Comparison of ENCODE assay signal across 25 cellular contexts in the genomic region with DNA sequence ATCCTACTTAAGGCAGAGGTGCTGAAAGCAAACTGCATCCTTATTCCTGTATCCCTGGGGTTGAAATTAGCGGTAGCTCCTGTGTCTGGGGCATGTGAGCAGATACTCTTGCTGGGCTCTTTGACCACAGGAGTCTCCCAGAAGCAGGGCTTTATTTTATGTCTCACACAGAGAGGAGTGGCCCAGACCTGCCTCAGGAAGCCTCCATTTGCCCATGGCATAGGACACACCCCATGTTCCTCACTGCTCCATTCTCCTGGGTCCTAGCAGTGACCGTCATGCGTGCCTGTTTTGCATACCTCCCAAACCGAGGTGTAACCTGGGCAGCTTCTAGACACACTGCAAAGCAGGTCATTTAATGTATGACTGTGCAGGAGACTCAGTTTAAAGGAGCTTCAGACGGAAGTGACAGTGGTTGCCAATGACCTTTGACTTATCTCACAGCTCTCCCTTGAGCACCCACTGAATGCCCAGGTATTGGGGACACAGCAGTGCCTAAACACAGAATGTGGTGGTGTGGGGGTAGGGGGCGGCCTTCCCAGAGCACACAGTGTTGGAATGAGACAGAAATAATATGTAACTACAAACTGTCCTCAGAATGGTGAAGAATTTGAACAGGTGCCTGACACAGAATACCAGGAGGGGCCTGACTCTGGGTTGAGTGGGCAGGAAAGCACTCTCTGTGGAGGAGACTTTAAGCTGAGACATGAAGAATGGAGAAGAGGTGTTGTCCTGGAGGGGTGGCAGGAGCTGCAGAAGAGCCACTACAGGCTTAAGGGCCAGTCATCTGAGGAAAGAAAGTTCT. TPM values are rescaled to one million over a fixed set of nuclear protein-coding genes. Genes with fewer than 3 reads are reported as not detected.
A peak's percentile ranks its signal among the peaks of the same experiment; 100 is the strongest.
DNase-seq lines count a peak whose midpoint lies in the region; ATAC-seq, FAIRE-seq and TF ChIP-seq lines count a peak whose summit lies in the region.
"Had no signal": no experiment of that assay in that cellular context is flagged by ENCODE, and none has a peak within 500 bp of the region (broad histone marks: within the 10 kb centered on the region; RNA-seq: fewer than 3 reads in every experiment).

No MANE protein-coding gene starts in this region.

- in situ Hi-C loops in GM12878 (cut with MboI): no loop called here

- POLR2A ChIA-PET in GM12878 (lab: Charles Lee): interaction anchor here (0.5 to 0.6 kb wide), 3 partner anchors 18 to 412 kb away, joined by 3 to 5 read pairs (median 3); no protein-coding TSS in a partner anchor
- POLR2A ChIA-PET in RWPE1 (lab: Yijun Ruan, JAX; ENCODE audit: low non-redundant PET): no interaction called here

- no peak overlapping the region for H3K4me2 ChIP-seq in GM12878 (ENCODE audit: control insufficient read depth, insufficient read depth)

- TF ChIP-seq POLR2A in GM12892 (IDR thresholded peaks at IDR 0.05; ENCODE audit: low read depth, low read length) (no peak), GM12878 (IDR thresholded peaks at IDR 0.05; ENCODE audit: low read depth, low read length) (no peak)

- H3K27ac ChIP-seq in GM12878 (ENCODE audit: control insufficient read depth, insufficient read depth) (no peak overlapping the region), left lung (peak overlapping the region; percentile 6 to 62), RWPE1 (no peak overlapping the region)
- H3K27ac ChIP-seq: adrenal gland; BLaER1 treated with 17β-estradiol and CSF1 and Interleukin-3, amounts not matched to agents 10 nM and 100 nM; breast epithelium; SJSA1; VCaP had no signal

- H3K4me3 Mint-ChIP-seq in progenitor cell of endocrine pancreas (ENCODE audit: low read depth): no peak overlapping the region
- no peak overlapping the region for H3K4me3 Mint-ChIP-seq in activated T-helper 1 cell treated with anti-CD3 and anti-CD28 coated beads, Interleukin-12 subunit alpha, Interleukin-12 subunit beta, Interleukin-2, Interleukin-4 antibody, amounts not matched to agents 30 ng/mL and 10 ng/mL and 1 ng/mL, durations not matched to agents 14 hours and 24 hours and 36 hours
- H3K4me3 Mint-ChIP-seq: T-helper 17 cell had no signal

- DNase-seq in GM12892 (ENCODE audit: insufficient read length) (no peak), GM12878 (ENCODE audit: low read depth, low spot score) (no peak), left lung (no peak), progenitor cell of endocrine pancreas (ENCODE audit: low spot score, unreplicated experiment) (no peak), RWPE1 (ENCODE audit: low spot score) (no peak), DMS153 (lab: John Stamatoyannopoulos, UW) (no peak)
- no peak for DNase-seq in activated T-helper 1 cell treated with anti-CD3 and anti-CD28 coated beads, Interleukin-12 subunit alpha, Interleukin-12 subunit beta, Interleukin-2, Interleukin-4 antibody, amounts not matched to agents 30 ng/mL and 10 ng/mL and 1 ng/mL, durations not matched to agents 14 hours and 24 hours and 36 hours (ENCODE audit: low spot score)
- DNase-seq: ACHN; dermis blood vessel endothelial cell; foreskin fibroblast; hypothalamus; midbrain; MM.1S; PC-3; stimulated activated CD8-positive, alpha-beta memory T cell treated with anti-CD3 and anti-CD28 coated beads, Interleukin-4, amount 100 ng/mL, for 48 hours; T-helper 17 cell had no signal

- intact Hi-C loops in GM12878 (cut with micrococcal nuclease; ENCODE audit: unreplicated experiment) (no loop called here), left lung (cut with DNase I) (no loop called here)
- intact Hi-C loops in activated T-helper 1 cell treated with anti-CD3 and anti-CD28 coated beads, Interleukin-12 subunit alpha, Interleukin-12 subunit beta, Interleukin-2, Interleukin-4 antibody, amounts not matched to agents 30 ng/mL and 10 ng/mL and 1 ng/mL, durations not matched to agents 14 hours and 24 hours and 36 hours (cut with micrococcal nuclease): no loop called here

- H3K4me1 Mint-ChIP-seq in progenitor cell of endocrine pancreas (ENCODE audit: low read depth): peaks cover 40% of the 10 kb centered on the region
- H3K4me1 Mint-ChIP-seq in activated T-helper 1 cell treated with anti-CD3 and anti-CD28 coated beads, Interleukin-12 subunit alpha, Interleukin-12 subunit beta, Interleukin-2, Interleukin-4 antibody, amounts not matched to agents 30 ng/mL and 10 ng/mL and 1 ng/mL, durations not matched to agents 14 hours and 24 hours and 36 hours (ENCODE audit: low read depth): no peaks in the 10 kb centered on the region

- TF ChIP-seq CTCF in GM12878 (IDR thresholded peaks at IDR 0.05 in 2 of 3, conservative IDR thresholded peaks at IDR 0.05 in 1 of 3; ENCODE audit: control insufficient read depth in 2 of 3, extremely low read depth in 1 of 3, insufficient read depth in 1 of 3, low read depth in 3 of 3, low read length in 3 of 3) (no peak), left lung (IDR thresholded peaks at IDR 0.05) (no peak), progenitor cell of endocrine pancreas (IDR thresholded peaks at IDR 0.05; ENCODE audit: unreplicated experiment) (no peak), RWPE1 (conservative IDR thresholded peaks at IDR 0.05; ENCODE audit: low read depth) (no peak)

- H3K9me3 ChIP-seq in GM12878 (replicated peaks; ENCODE audit: control insufficient read depth, insufficient read depth, low read length) (no peaks in the 10 kb centered on the region), left lung (no peaks in the 10 kb centered on the region)
- H3K9me3 ChIP-seq: adrenal gland; BLaER1 treated with 17β-estradiol and CSF1 and Interleukin-3, amounts not matched to agents 10 nM and 100 nM; breast epithelium had no signal

- H3K4me3 ChIP-seq in GM12878 (no peak overlapping the region), left lung (no peak overlapping the region)
- H3K4me3 ChIP-seq: adrenal gland, breast epithelium, SJSA1 had no signal

- H3K27ac Mint-ChIP-seq in progenitor cell of endocrine pancreas: peak overlapping the region; percentile 18
- no peak overlapping the region for H3K27ac Mint-ChIP-seq in activated T-helper 1 cell treated with anti-CD3 and anti-CD28 coated beads, Interleukin-12 subunit alpha, Interleukin-12 subunit beta, Interleukin-2, Interleukin-4 antibody, amounts not matched to agents 30 ng/mL and 10 ng/mL and 1 ng/mL, durations not matched to agents 14 hours and 24 hours and 36 hours
- H3K27ac Mint-ChIP-seq: T-helper 17 cell had no signal

- H3K36me3 ChIP-seq in GM12878 (ENCODE audit: control insufficient read depth in 2 of 2, insufficient read depth in 2 of 2, low read length in 1 of 2): no peaks in the 10 kb centered on the region
- H3K36me3 ChIP-seq in left lung: no peaks in the 10 kb centered on the region
- H3K36me3 ChIP-seq: breast epithelium, SJSA1 had no signal

- no TSS peak for BruUV-seq in GM12878 (replicated peaks; lab: Mats Ljungman, UMichigan)

- H2AFZ ChIP-seq in GM12878 (ENCODE audit: control insufficient read depth, low read depth, low read length): no peak overlapping the region

- ATAC-seq in GM12878 (peak; percentile 13), left lung (peak; percentile 17), GM21381 (IDR thresholded peaks at IDR 0.05; ENCODE audit: unreplicated experiment) (no peak)
- ATAC-seq: PC-3, T-helper 17 cell had no signal

- CTCF ChIA-PET in GM12878 (lab: Yijun Ruan, JAX) (interaction anchor here (1.4 to 1.6 kb wide), 3 partner anchors 20 to 43 kb away, joined by 3 to 4 read pairs (median 4); no protein-coding TSS in a partner anchor), RWPE1 (lab: Yijun Ruan, JAX) (interaction anchor here (1.2 kb wide), 1 partner anchor 41 kb away, joined by 4 read pairs; no protein-coding TSS in a partner anchor)

- no peaks in the 10 kb centered on the region for H4K20me1 ChIP-seq in GM12878 (ENCODE audit: control insufficient read depth, insufficient read depth)

- H3K36me3 Mint-ChIP-seq in progenitor cell of endocrine pancreas (ENCODE audit: insufficient read depth): peaks cover 7% of the 10 kb centered on the region
- no peaks in the 10 kb centered on the region for H3K36me3 Mint-ChIP-seq in activated T-helper 1 cell treated with anti-CD3 and anti-CD28 coated beads, Interleukin-12 subunit alpha, Interleukin-12 subunit beta, Interleukin-2, Interleukin-4 antibody, amounts not matched to agents 30 ng/mL and 10 ng/mL and 1 ng/mL, durations not matched to agents 14 hours and 24 hours and 36 hours (ENCODE audit: low read depth)

- no peak overlapping the region for H3K9ac ChIP-seq in GM12878 (ENCODE audit: control insufficient read depth, insufficient read depth, low read length)

- TF ChIP-seq RAD21 in GM12878 (IDR thresholded peaks at IDR 0.05; ENCODE audit: insufficient read depth, low read depth, low read length): no peak

- WGBS in GM12878 (ENCODE audit: insufficient coverage, insufficient replicate concordance, low lambda C conversion rate, missing lambda C conversion rate): 28% methylated on average over 6 of the region's 6 CpGs

- H3K79me2 ChIP-seq in GM12878 (ENCODE audit: control insufficient read depth, insufficient read depth, low read length): no peaks in the 10 kb centered on the region

- SMC1A ChIA-PET in GM12878 (lab: Charles Lee; ENCODE audit: uncharacterized antibody, unreplicated experiment): interaction anchor here (1.4 kb wide), 1 partner anchor 19 kb away, joined by 4 read pairs; no protein-coding TSS in a partner anchor

- no peak for TF ChIP-seq EP300 in GM12878 (IDR thresholded peaks at IDR 0.05; ENCODE audit: borderline replicate concordance in 1 of 2, control insufficient read depth in 1 of 2, low read depth in 2 of 2, low read length in 2 of 2)

- H3K27me3 Mint-ChIP-seq in progenitor cell of endocrine pancreas: no peaks in the 10 kb centered on the region
- peaks cover 30% of the 10 kb centered on the region for H3K27me3 Mint-ChIP-seq in activated T-helper 1 cell treated with anti-CD3 and anti-CD28 coated beads, Interleukin-12 subunit alpha, Interleukin-12 subunit beta, Interleukin-2, Interleukin-4 antibody, amounts not matched to agents 30 ng/mL and 10 ng/mL and 1 ng/mL, durations not matched to agents 14 hours and 24 hours and 36 hours (ENCODE audit: insufficient read depth)

- H3K9me3 Mint-ChIP-seq in progenitor cell of endocrine pancreas (ENCODE audit: low read depth): no peaks in the 10 kb centered on the region
- H3K9me3 Mint-ChIP-seq in activated T-helper 1 cell treated with anti-CD3 and anti-CD28 coated beads, Interleukin-12 subunit alpha, Interleukin-12 subunit beta, Interleukin-2, Interleukin-4 antibody, amounts not matched to agents 30 ng/mL and 10 ng/mL and 1 ng/mL, durations not matched to agents 14 hours and 24 hours and 36 hours: no peaks in the 10 kb centered on the region

- FAIRE-seq in GM12892 (lab: Jason Lieb, UNC): peak; percentile 40
- no peak for FAIRE-seq in GM12878 (lab: Jason Lieb, UNC)
- FAIRE-seq: G401.6, GM19239, H54 had no signal

- H3K27me3 ChIP-seq in GM12878 (replicated peaks in 1 of 2; ENCODE audit: control insufficient read depth in 2 of 2, insufficient read depth in 2 of 2, low read length in 1 of 2) (peaks cover 0 to 5% of the 10 kb centered on the region in 2 experiments; a peak in 2 of 4 replicates), left lung (peaks cover 0 to 33% of the 10 kb centered on the region in 2 donors)
- H3K27me3 ChIP-seq: adrenal gland, breast epithelium had no signal

- H3K4me1 ChIP-seq in GM12878 (ENCODE audit: control insufficient read depth, insufficient read depth, low read length) (peaks cover 7% of the 10 kb centered on the region), left lung (peaks cover 18 to 50% of the 10 kb centered on the region in 2 donors)
- H3K4me1 ChIP-seq: breast epithelium had no signal

- RAD21 ChIA-PET in GM12878 (lab: Charles Lee; ENCODE audit: unreplicated experiment): interaction anchor here (0.6 kb wide), 1 partner anchor 27 kb away, joined by 3 read pairs; no protein-coding TSS in a partner anchor

RNA-seq across cellular contexts. Expression of gene TMEM37, which starts 3.7 kb away (rescaled TPM):
- polyA plus RNA-seq in GM12892 (2012; ENCODE audit: missing spikeins): 0.30 TPM
- total RNA-seq in GM12878 (2013; cell fraction: nucleolus; rRNA removed): 1.6 and 1.9 TPM in 2 replicates
- total RNA-seq in GM12878 (2014; rRNA removed): 0.28 TPM in 1 of 2 replicates, not detected in the other
- 0.09 TPM in 1 of 2 replicates, not detected in the other for total RNA-seq in GM12878 (2014; rRNA removed; fragmentation: Illumina TruSeq; extraction: Trizol)
- 0.16 and 0.44 TPM in 2 replicates for total RNA-seq in GM12878 (2021)
- polyA plus RNA-seq in GM12878 (2011; ENCODE audit: low read depth): not detected
- 0.32 and 0.67 TPM in 2 replicates for polyA plus RNA-seq in GM12878 (2011; rRNA removed)
- 0.45 and 0.70 TPM in 2 replicates for polyA plus RNA-seq in GM12878 (2011; cell fraction: cytosol; rRNA removed)
- 1.2 and 1.3 TPM in 2 replicates for polyA plus RNA-seq in GM12878 (2011; cell fraction: nucleus; rRNA removed)
- 0.23 and 0.25 TPM in 2 replicates for polyA plus RNA-seq in GM12878 (2012)
- 0.10 and 0.16 TPM in 2 replicates for polyA plus RNA-seq in GM12878 (2014; fragmentation: Illumina TruSeq; extraction: Trizol)
- polyA plus RNA-seq in GM12878 (2014; fragmentation: Nextera tagmentation; extraction: Ambion mirVana): under 1 TPM in 1 of 2 experiments, not detected in 1; 0.07 TPM
- 0.20 and 0.24 TPM in 2 replicates for polyA plus RNA-seq in GM12878 (2014; rRNA removed)
- not detected for polyA plus RNA-seq in GM12878 (2016; fragmentation: Nextera tagmentation; extraction: Ambion mirVana)
- 0.51 and 0.88 TPM in 2 replicates for polyA minus RNA-seq in GM12878 (2011; rRNA and poly(A)+ RNA removed)
- polyA minus RNA-seq in GM12878 (2011; cell fraction: cytosol; rRNA and poly(A)+ RNA removed): 0.67 TPM in 1 of 2 replicates, not detected in the other
- polyA minus RNA-seq in GM12878 (2011; cell fraction: nucleus; rRNA and poly(A)+ RNA removed): 0.24 and 0.67 TPM in 2 replicates
- total RNA-seq in left lung: 10 to 100 TPM; 15.3 to 31.2 TPM
- total RNA-seq in progenitor cell of endocrine pancreas: 17.4 and 18.9 TPM in 2 replicates
- total RNA-seq in activated T-helper 1 cell treated with anti-CD3 and anti-CD28 coated beads, Interleukin-12 subunit alpha, Interleukin-12 subunit beta, Interleukin-2, Interleukin-4 antibody, amounts not matched to agents 30 ng/mL and 10 ng/mL and 1 ng/mL, durations not matched to agents 14 hours and 24 hours and 36 hours: not detected in 2 replicates
- total RNA-seq: SJSA1, T-helper 17 cell had no signal

Comparison
In these comparisons a context has a peak if more than half of its experiments do, and no peak if none do; other contexts are left out.
1. H3K27ac ChIP-seq: peak in left lung (2 of 2); none in GM12878 (single experiment) and RWPE1 (single experiment).